19 cellular contexts compared by ENCODE assay signal in genomic region chr3:135805752-135806151, GRCh38.
DNase-seq lines count a peak whose midpoint lies in the region; ATAC-seq, FAIRE-seq and TF ChIP-seq lines count a peak whose summit lies in the region.
"Had no signal": no experiment of that assay in that cellular context is flagged by ENCODE, and none has a peak within 500 bp of the region (broad histone marks: within the 10 kb centered on the region; RNA-seq: fewer than 3 reads in every experiment).

No MANE protein-coding gene starts in this region.

- H3K9me3 ChIP-seq in neural cell (ENCODE audit: low read length) (no peaks in the 10 kb centered on the region), upper lobe of right lung (no peaks in the 10 kb centered on the region), small intestine (ENCODE audit: control insufficient read depth, low read depth) (no peaks in the 10 kb centered on the region)
- H3K9me3 ChIP-seq: Caco-2 had no signal

- peak overlapping the region; percentile 13 for H3K4me2 ChIP-seq in neural cell (ENCODE audit: low read length)

- no peak for FAIRE-seq in small intestine (lab: Jason Lieb, UNC)
- FAIRE-seq: A204.1, D721Med, GM12892, GM18507, H54 had no signal

- H3K27me3 ChIP-seq in neural cell (ENCODE audit: insufficient read depth, low read depth, low read length) (no peaks in the 10 kb centered on the region), upper lobe of right lung (no peaks in the 10 kb centered on the region), small intestine (ENCODE audit: control insufficient read depth in 2 of 2, insufficient read depth in 2 of 2, low read length in 2 of 2) (no peaks in the 10 kb centered on the region)

- peak overlapping the region; percentile 67 for H2AFZ ChIP-seq in neural cell (ENCODE audit: low read depth, low read length)
- H2AFZ ChIP-seq: GM23248 had no signal

- DNase-seq in WTC11 (ENCODE audit: low spot score) (no peak), cerebellum (ENCODE audit: low spot score) (peak; percentile 12), upper lobe of right lung (no peak), small intestine (no peak)
- DNase-seq: ACHN; Caco-2; CD4-positive, alpha-beta T cell; GDM1; GM23248; HCEC 1CT had no signal

- intact Hi-C loops in upper lobe of right lung (cut with DNase I) = no loop called here

- H3K9me3 Mint-ChIP-seq in WTC11 = peaks cover 3% of the 10 kb centered on the region; the same call in 1 of the 2 replicates
- H3K9me3 Mint-ChIP-seq: CD4-positive, alpha-beta T cell had no signal

- POLR2A ChIA-PET in WTC11 (lab: Charles Lee) = no interaction called here

- TF ChIP-seq EP300 in neural cell (conservative IDR thresholded peaks at IDR 0.05; ENCODE audit: poor library complexity, severe bottlenecking) = no peak

- H3K27me3 Mint-ChIP-seq in WTC11 (ENCODE audit: low read depth) = peaks cover 3% of the 10 kb centered on the region; the same call in 1 of the 2 replicates
- H3K27me3 Mint-ChIP-seq: CD4-positive, alpha-beta T cell had no signal

- H3K27ac Mint-ChIP-seq in WTC11 = no peak overlapping the region
- H3K27ac Mint-ChIP-seq: CD4-positive, alpha-beta T cell had no signal

- no peaks in the 10 kb centered on the region for H3K36me3 ChIP-seq in neural cell (ENCODE audit: insufficient read depth, low read length)
- H3K36me3 ChIP-seq in upper lobe of right lung = no peaks in the 10 kb centered on the region
- H3K36me3 ChIP-seq in small intestine (ENCODE audit: control insufficient read depth in 2 of 2, insufficient read depth in 2 of 2, low read length in 2 of 2) = no peaks in the 10 kb centered on the region

- no peaks in the 10 kb centered on the region for H4K20me1 ChIP-seq in neural cell (ENCODE audit: insufficient read depth)

- H3K27ac ChIP-seq in neural cell (ENCODE audit: low read length) (peak overlapping the region; percentile 94), upper lobe of right lung (no peak overlapping the region), small intestine (ENCODE audit: low read depth in 1 of 2, low read length in 1 of 2) (no peak overlapping the region)
- H3K27ac ChIP-seq: C4-2B, GM23248 had no signal

- H3K4me1 Mint-ChIP-seq in WTC11 = peaks cover 32% of the 10 kb centered on the region

- H3K9ac ChIP-seq in neural cell (ENCODE audit: low read length) = peak overlapping the region; percentile 72
- H3K9ac ChIP-seq: GM23248 had no signal

- WGBS in small intestine, 3 donors = 82 to 95% (median 88%) methylated on average over 3 of the region's 3 CpGs

- H3K4me1 ChIP-seq in upper lobe of right lung = no peaks in the 10 kb centered on the region
- H3K4me1 ChIP-seq in small intestine (ENCODE audit: control insufficient read depth in 2 of 2, insufficient read depth in 1 of 2, low read depth in 1 of 2, low read length in 1 of 2) = no peaks in the 10 kb centered on the region
- H3K4me1 ChIP-seq: Caco-2 had no signal

- H3K4me3 ChIP-seq in neural cell (ENCODE audit: low read length) (peak overlapping the region; percentile 47), upper lobe of right lung (no peak overlapping the region), small intestine (ENCODE audit: low read depth in 1 of 2, low read length in 2 of 2) (no peak overlapping the region)
- H3K4me3 ChIP-seq: GM23248 had no signal

- TF ChIP-seq CTCF in WTC11 (IDR thresholded peaks at IDR 0.05) (no peak), neural cell (IDR thresholded peaks at IDR 0.05; ENCODE audit: poor library complexity, severe bottlenecking) (no peak), upper lobe of right lung (IDR thresholded peaks at IDR 0.05) (no peak)

- no peaks in the 10 kb centered on the region for H3F3A ChIP-seq in neural cell (ENCODE audit: insufficient read depth, low read length, poor library complexity, severe bottlenecking)

- ATAC-seq in WTC11 = peak; percentile 58
- ATAC-seq in upper lobe of right lung = peak; percentile 29
- ATAC-seq in GM18873 (IDR thresholded peaks at IDR 0.05; ENCODE audit: low FRiP score, unreplicated experiment) = no peak
- no peak for ATAC-seq in GM19351 (IDR thresholded peaks at IDR 0.05; ENCODE audit: unreplicated experiment)

- CTCF ChIA-PET in WTC11 (lab: Charles Lee) = interaction anchor here (1.5 kb wide), 1 partner anchor 236 kb away, joined by 5 read pairs; no protein-coding TSS in a partner anchor

- no peaks in the 10 kb centered on the region for H3K9me2 ChIP-seq in neural cell (ENCODE audit: insufficient read depth, low read length)

- no peaks in the 10 kb centered on the region for H3K36me3 Mint-ChIP-seq in WTC11

- no peak overlapping the region for H3K4me3 Mint-ChIP-seq in WTC11
- H3K4me3 Mint-ChIP-seq: CD4-positive, alpha-beta T cell had no signal

- TF ChIP-seq RAD21 in neural cell (conservative IDR thresholded peaks at IDR 0.05) = no peak

- no peaks in the 10 kb centered on the region for H3K79me2 ChIP-seq in neural cell (replicated peaks; ENCODE audit: insufficient read depth, low read length)

TF ChIP-seq in WTC11, 78 proteins besides CTCF, POLR2A, EP300 and RAD21:
- no peak for TF ChIP-seq MLX (CRISPR knock-in tag; IDR thresholded peaks at IDR 0.05)
- no peak for TF ChIP-seq RELA (CRISPR knock-in tag; IDR thresholded peaks at IDR 0.05; ENCODE audit: borderline replicate concordance)
- TF ChIP-seq GTF2I (CRISPR knock-in tag; conservative IDR thresholded peaks at IDR 0.05) = no peak
- TF ChIP-seq TEAD1 (CRISPR knock-in tag; IDR thresholded peaks at IDR 0.05) = no peak
- TF ChIP-seq ZNF219 (CRISPR knock-in tag; IDR thresholded peaks at IDR 0.05; ENCODE audit: borderline replicate concordance) = no peak
- TF ChIP-seq ZNF416 (CRISPR knock-in tag; IDR thresholded peaks at IDR 0.05) = no peak
- TF ChIP-seq ZNF121 (CRISPR knock-in tag; IDR thresholded peaks at IDR 0.05) = no peak
- no peak for TF ChIP-seq ZNF263 (CRISPR knock-in tag; IDR thresholded peaks at IDR 0.05; ENCODE audit: low read depth)
- no peak for TF ChIP-seq ESRRA (CRISPR knock-in tag; IDR thresholded peaks at IDR 0.05; ENCODE audit: borderline replicate concordance)

TF ChIP-seq in neural cell, 6 proteins besides CTCF, POLR2A, EP300 and RAD21:
- TF ChIP-seq SMC3 (conservative IDR thresholded peaks at IDR 0.05; ENCODE audit: poor library complexity) (no peak), EZH2 (IDR thresholded peaks at IDR 0.05; ENCODE audit: borderline replicate concordance, insufficient read depth, low read length, poor library complexity, severe bottlenecking) (no peak), POLR2AphosphoS5 (IDR thresholded peaks at IDR 0.05) (no peak), MXI1 (conservative IDR thresholded peaks at IDR 0.05; ENCODE audit: poor library complexity, severe bottlenecking) (no peak), REST (IDR thresholded peaks at IDR 0.05; ENCODE audit: borderline replicate concordance) (no peak), TAF1 (IDR thresholded peaks at IDR 0.05; ENCODE audit: low read depth) (no peak)

Comparison
In these comparisons a context has a peak if more than half of its experiments do, and no peak if none do; other contexts are left out.
1. ATAC-seq: peak in WTC11 (single experiment) and upper lobe of right lung (single experiment); none in GM18873 (single experiment) and GM19351 (single experiment).